Comparison of ENCODE assay signal across 8 cellular contexts in genomic region chr18:70288171-70288850, GRCh38. TPM values are rescaled to one million over a fixed set of nuclear protein-coding genes. Genes with fewer than 3 reads are reported as not detected.
DNase-seq lines count a peak whose midpoint lies in the region; ATAC-seq and TF ChIP-seq lines count a peak whose summit lies in the region.

No MANE protein-coding gene starts in this region.

- no peak overlapping the region for H3K27ac Mint-ChIP-seq in T-helper 2 cell treated with Interferon-gamma antibody and Interleukin-4, amounts not matched to agents 5 μg/mL and 100 μg/mL, for 36 hours
- no peak overlapping the region for H3K27ac Mint-ChIP-seq in H9

- peak overlapping the region; percentile 40 for H3K4me3 Mint-ChIP-seq in T-helper 2 cell treated with Interferon-gamma antibody and Interleukin-4, amounts not matched to agents 5 μg/mL and 100 μg/mL, for 36 hours
- H3K4me3 Mint-ChIP-seq in H9, result peak overlapping the region; percentile 62 to 72

- H2AK5ac ChIP-seq in H9 (ENCODE audit: insufficient read length, low read length), result no peak overlapping the region

- no peak overlapping the region for H3K4ac ChIP-seq in H9 (ENCODE audit: low read depth, low read length)

- peaks cover 7% of the 10 kb centered on the region for H3K36me3 Mint-ChIP-seq in T-helper 2 cell treated with Interferon-gamma antibody and Interleukin-4, amounts not matched to agents 5 μg/mL and 100 μg/mL, for 36 hours (ENCODE audit: low read depth)
- H3K36me3 Mint-ChIP-seq in H9 (ENCODE audit: insufficient read depth in 1 of 3, low read depth in 3 of 3), result peaks cover 0 to 4% (median 1%) of the 10 kb centered on the region in 3 experiments; a peak in 1 of 7 replicates

- DNase-seq in T-helper 2 cell treated with Interferon-gamma antibody and Interleukin-4, amounts not matched to agents 5 μg/mL and 100 μg/mL, for 36 hours (ENCODE audit: low spot score), result no peak
- no peak for DNase-seq in T-helper 2 cell
- peak; percentile 45 for DNase-seq in H9
- peak; percentile 25 for DNase-seq in NCI-H1092 treated with DMSO at 0.1 percent for 48 hours (lab: John Stamatoyannopoulos, UW)
- peak; percentile 57 for DNase-seq in colonic mucosa
- peak in 1 of 2 donors; percentile 87 for DNase-seq in lower leg skin (ENCODE audit: low spot score in 2 of 2)
- DNase-seq in thoracic aorta (ENCODE audit: low spot score), result no peak
- DNase-seq in NCI-H1436 (lab: John Stamatoyannopoulos, UW), result no peak

- H3K14ac ChIP-seq in H9 (ENCODE audit: insufficient read depth, low read length), result peak overlapping the region; percentile 88

- H3K79me1 ChIP-seq in H9 (ENCODE audit: insufficient read depth, low read depth, low read length, poor library complexity, severe bottlenecking), result no peaks in the 10 kb centered on the region

- H3K27me3 ChIP-seq in H9 (ENCODE audit: insufficient read depth, low read length) (no peaks in the 10 kb centered on the region), colonic mucosa (no peaks in the 10 kb centered on the region), thoracic aorta (replicated peaks; ENCODE audit: insufficient read depth) (no peaks in the 10 kb centered on the region)

- no peak overlapping the region for H2BK5ac ChIP-seq in H9 (ENCODE audit: insufficient read length, low read length)

- no peak overlapping the region for H2BK20ac ChIP-seq in H9 (ENCODE audit: low read depth, low read length, poor library complexity, severe bottlenecking)

- H4K5ac ChIP-seq in H9 (ENCODE audit: insufficient read length, low read depth, low read length), result no peak overlapping the region

- no peak overlapping the region for H3K27ac ChIP-seq in H9 (ENCODE audit: insufficient read length, low read depth, low read length)
- H3K27ac ChIP-seq in colonic mucosa, result peak overlapping the region; percentile 89
- H3K27ac ChIP-seq in thoracic aorta, result peak overlapping the region; percentile 76 to 82

- peak overlapping the region; percentile 17 for H3K18ac ChIP-seq in H9 (ENCODE audit: insufficient read length, low read depth, low read length)

- H3K9me3 ChIP-seq in H9 (ENCODE audit: control insufficient read depth, low read depth, low read length) (no peaks in the 10 kb centered on the region), colonic mucosa (no peaks in the 10 kb centered on the region), thoracic aorta (no peaks in the 10 kb centered on the region)

- H3K4me3 ChIP-seq in colonic mucosa, result peak overlapping the region; percentile 58
- H3K4me3 ChIP-seq in lower leg skin (ENCODE audit: low read depth, poor library complexity, severe bottlenecking), result peak overlapping the region; percentile 62
- peak overlapping the region; percentile 86 for H3K4me3 ChIP-seq in thoracic aorta

- intact Hi-C loops in colonic mucosa (cut with DNase I) (no loop called here), lower leg skin (cut with DNase I; ENCODE audit: low total_unique reads) (no loop called here)

- no peak overlapping the region for H3K56ac ChIP-seq in H9 (ENCODE audit: insufficient read length, low read depth, low read length)

- H3K4me1 Mint-ChIP-seq in T-helper 2 cell treated with Interferon-gamma antibody and Interleukin-4, amounts not matched to agents 5 μg/mL and 100 μg/mL, for 36 hours (ENCODE audit: low read depth), result peaks cover 12% of the 10 kb centered on the region
- peaks cover 30 to 31% of the 10 kb centered on the region in 2 experiments for H3K4me1 Mint-ChIP-seq in H9

- no peak overlapping the region for H4K8ac ChIP-seq in H9 (replicated peaks; ENCODE audit: insufficient read length, low read depth, low read length)

- peaks cover 36% of the 10 kb centered on the region for H3K27me3 Mint-ChIP-seq in T-helper 2 cell treated with Interferon-gamma antibody and Interleukin-4, amounts not matched to agents 5 μg/mL and 100 μg/mL, for 36 hours (ENCODE audit: low read depth)
- H3K27me3 Mint-ChIP-seq in H9 (ENCODE audit: low read depth), result no peaks in the 10 kb centered on the region

- no peak for TF ChIP-seq POLR2A in lower leg skin (IDR thresholded peaks at IDR 0.05)

- no peak overlapping the region for H4K91ac ChIP-seq in H9 (ENCODE audit: insufficient read length, low read depth, low read length)

- H2AFZ ChIP-seq in H9 (ENCODE audit: low read length), result no peak overlapping the region

- H3K9me3 Mint-ChIP-seq in T-helper 2 cell treated with Interferon-gamma antibody and Interleukin-4, amounts not matched to agents 5 μg/mL and 100 μg/mL, for 36 hours, result no peaks in the 10 kb centered on the region
- H3K9me3 Mint-ChIP-seq in H9, result peaks cover 0 to 2% of the 10 kb centered on the region in 2 experiments; a peak in 1 of 5 replicates

- H3K9ac ChIP-seq in H9 (ENCODE audit: extremely low read depth, insufficient read length, low read length) (peak overlapping the region; percentile 80), colonic mucosa (ENCODE audit: low read depth in 2 of 2, low read length in 2 of 2) (peak overlapping the region; percentile 81 to 94)

- no peak overlapping the region for H3T11ph ChIP-seq in H9 (ENCODE audit: low read length)

- peaks cover 9% of the 10 kb centered on the region for H3K23me2 ChIP-seq in H9 (ENCODE audit: insufficient read length, low read depth, low read length, poor library complexity, severe bottlenecking)

- WGBS in H9 (ENCODE audit: extremely low coverage, insufficient read length, low lambda C conversion rate), result no CpG with 5 or more reads among the region's 50 CpGs
- 2 to 3% methylated on average over 31 to 32 of the region's 50 CpGs for WGBS in lower leg skin, 2 donors

- H3K4me1 ChIP-seq in H9 (ENCODE audit: insufficient read depth, low read length), result no peaks in the 10 kb centered on the region; the same call in 1 of the 2 replicates
- H3K4me1 ChIP-seq in colonic mucosa, result peaks cover 16% of the 10 kb centered on the region
- peaks cover 14 to 31% of the 10 kb centered on the region in 2 donors for H3K4me1 ChIP-seq in thoracic aorta (ENCODE audit: control insufficient read depth in 1 of 2, low read depth in 2 of 2)

- peak overlapping the region; percentile 56 for H3K4me2 ChIP-seq in H9 (ENCODE audit: insufficient read depth, insufficient read length, low read length)

- no peak overlapping the region for H2BK12ac ChIP-seq in H9 (ENCODE audit: insufficient read length, low read depth, low read length)

- no peaks in the 10 kb centered on the region for H4K20me1 ChIP-seq in H9 (ENCODE audit: control insufficient read depth, insufficient read depth, insufficient read length)

- peaks cover 27% of the 10 kb centered on the region; the same call in 1 of the 2 replicates for H3K79me2 ChIP-seq in H9 (ENCODE audit: insufficient read depth, low read length)

- peak overlapping the region; percentile 78 for H2BK120ac ChIP-seq in H9 (ENCODE audit: low read depth, low read length, poor library complexity, severe bottlenecking)

- TF ChIP-seq CTCF in H9 (conservative IDR thresholded peaks at IDR 0.05) (no peak), colonic mucosa (IDR thresholded peaks at IDR 0.05) (no peak), lower leg skin (IDR thresholded peaks at IDR 0.05) (no peak), thoracic aorta (IDR thresholded peaks at IDR 0.05) (no peak)

- H2BK15ac ChIP-seq in H9 (ENCODE audit: low read depth, low read length), result no peak overlapping the region

- no peak overlapping the region for H3K23ac ChIP-seq in H9 (ENCODE audit: insufficient read length, low read depth, low read length)

- H3K36me3 ChIP-seq in colonic mucosa, result no peaks in the 10 kb centered on the region
- no peaks in the 10 kb centered on the region for H3K36me3 ChIP-seq in thoracic aorta

- no peak for ATAC-seq in thoracic aorta (ENCODE audit: insufficient number of reproducible peaks, low FRiP score, low read depth)

RNA-seq across cellular contexts. Expression of gene SOCS6, which starts 0.5 kb away (rescaled TPM):
- total RNA-seq in H9 (2021) (24.5 and 26.0 TPM in 2 replicates), colonic mucosa (10 to 100 TPM; 34.2 to 54.8 TPM), lower leg skin (10 to 100 TPM; 13.3 to 19.7 (median 18.7) TPM), thoracic aorta (10 to 100 TPM; 20.3 to 21.3 TPM)

Comparison
In these comparisons a context has a peak if more than half of its experiments do, and no peak if none do; other contexts are left out.
1. DNase-seq: peak in H9 (single experiment), NCI-H1092 treated with DMSO at 0.1 percent for 48 hours (single experiment) and colonic mucosa (single experiment); none in T-helper 2 cell treated with Interferon-gamma antibody and Interleukin-4, amounts not matched to agents 5 μg/mL and 100 μg/mL, for 36 hours (single experiment), T-helper 2 cell (0 of 5), thoracic aorta (single experiment) and NCI-H1436 (single experiment).
2. Peak in every context shown above with its lines, with median percentiles within 50 percentile points of each other: H3K4me3 ChIP-seq.